ENCODE assay signal across 5 cellular contexts in the genomic region with DNA sequence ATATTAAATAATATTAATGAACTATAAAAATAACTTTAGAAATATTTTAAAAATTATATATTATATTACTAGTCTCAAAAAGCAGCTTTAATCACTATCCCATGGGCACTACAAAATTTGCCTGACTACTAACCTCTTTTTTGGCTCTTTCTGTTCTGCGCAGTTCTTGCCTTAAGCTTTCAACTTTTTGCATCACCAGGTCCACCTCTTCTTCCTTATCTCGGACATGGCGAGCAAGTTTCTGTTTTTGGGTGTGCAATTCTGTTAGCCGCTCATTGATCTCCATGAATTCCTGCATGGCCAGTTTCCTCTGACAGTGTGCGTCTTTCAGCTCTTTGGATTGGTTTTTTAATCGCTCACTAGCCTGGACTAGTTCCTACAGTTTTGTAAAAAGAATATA.
"Had no signal": no experiment of that assay in that cellular context is flagged by ENCODE, and none has a peak within 500 bp of the region (broad histone marks: within the 10 kb centered on the region; RNA-seq: fewer than 3 reads in every experiment).

No MANE protein-coding gene starts in this region.

- H3K4me1 Mint-ChIP-seq: H9, IgD-negative memory B cell had no signal

- H3K4me3 Mint-ChIP-seq: GM23338, H9, IgD-negative memory B cell had no signal

- DNase-seq: H9, HCEC 1CT, KG1 had no signal

- H3K27ac Mint-ChIP-seq: GM23338, IgD-negative memory B cell had no signal

- ATAC-seq: GM23338 had no signal

- H3K9me3 Mint-ChIP-seq: GM23338, H9, IgD-negative memory B cell had no signal

- H3K36me3 Mint-ChIP-seq: IgD-negative memory B cell had no signal
